In the genomic region with DNA sequence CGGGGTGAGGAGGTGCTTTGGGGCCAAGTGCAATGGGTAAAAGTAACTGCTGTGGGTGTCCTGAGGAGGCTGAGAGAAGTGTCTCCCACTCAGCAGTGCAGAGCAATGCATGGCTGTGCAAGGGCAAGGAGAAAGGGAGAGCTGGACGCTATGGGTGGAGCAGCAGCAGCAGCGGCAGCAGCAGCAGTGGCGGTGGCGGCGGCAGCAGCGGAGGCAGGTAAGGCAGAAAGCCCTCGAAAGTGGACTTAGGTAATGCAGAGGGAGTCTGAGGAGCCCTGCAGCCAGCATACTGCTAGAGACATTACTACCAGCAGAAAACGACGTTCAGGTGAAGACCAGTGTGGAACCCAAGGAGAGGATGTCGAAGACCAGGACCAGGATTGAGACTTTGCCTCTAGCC, we compare ENCODE assay signal across 22 cellular contexts.
"Had no signal": no experiment of that assay in that cellular context is flagged by ENCODE, and none has a peak within 500 bp of the region (broad histone marks: within the 10 kb centered on the region; RNA-seq: fewer than 3 reads in every experiment).

No MANE protein-coding gene starts in this region.

- H3K27ac ChIP-seq: colonic mucosa, esophagus muscularis mucosa, foreskin keratinocyte, gastroesophageal sphincter, heart left ventricle, hepatocyte, left lung, lower lobe of right lung had no signal

- H3K27me3 Mint-ChIP-seq: dendritic cell treated with granulocyte-macrophage colony-stimulating factor and Interleukin-4, amounts not matched to agents 40 ng/mL and 50 ng/mL, for 4 days; effector memory CD8-positive, alpha-beta T cell had no signal

- H3K36me3 ChIP-seq: colonic mucosa had no signal

- ATAC-seq: effector memory CD8-positive, alpha-beta T cell; foreskin keratinocyte; gastroesophageal sphincter; heart left ventricle; left cardiac atrium; left lung; left ventricle myocardium superior; lower lobe of right lung; mucosa of descending colon had no signal

- H3K4me3 ChIP-seq: colonic mucosa, esophagus muscularis mucosa, gastroesophageal sphincter, heart left ventricle, hepatocyte, left lung, lower lobe of right lung, mucosa of descending colon had no signal

- DNase-seq: colonic mucosa; cortex of kidney; effector CD8-positive, alpha-beta T cell; effector memory CD8-positive, alpha-beta T cell; foreskin keratinocyte; heart left ventricle; hypothalamus; immature natural killer cell; islet precursor cell; kidney; kidney glomerular epithelial cell; left cardiac atrium; left lung; left ventricle myocardium superior; lower lobe of right lung; mesenchymal stem cell; mucosa of descending colon had no signal

- H3K4me1 ChIP-seq: colonic mucosa, gastroesophageal sphincter, left lung, lower lobe of right lung had no signal

- H3K9me3 ChIP-seq: colonic mucosa, esophagus muscularis mucosa, gastroesophageal sphincter, heart left ventricle, left lung, lower lobe of right lung, mucosa of descending colon had no signal

- H3K9me3 Mint-ChIP-seq: dendritic cell treated with granulocyte-macrophage colony-stimulating factor and Interleukin-4, amounts not matched to agents 40 ng/mL and 50 ng/mL, for 4 days; effector memory CD8-positive, alpha-beta T cell; immature natural killer cell had no signal

- H3K4me3 Mint-ChIP-seq: dendritic cell treated with granulocyte-macrophage colony-stimulating factor and Interleukin-4, amounts not matched to agents 40 ng/mL and 50 ng/mL, for 4 days; effector memory CD8-positive, alpha-beta T cell; immature natural killer cell; mesothelial cell of epicardium had no signal

- H3K27ac Mint-ChIP-seq: dendritic cell treated with granulocyte-macrophage colony-stimulating factor and Interleukin-4, amounts not matched to agents 40 ng/mL and 50 ng/mL, for 4 days; effector memory CD8-positive, alpha-beta T cell; immature natural killer cell; mesothelial cell of epicardium had no signal

- H3K27me3 ChIP-seq: esophagus muscularis mucosa, foreskin keratinocyte, gastroesophageal sphincter, hepatocyte, left lung had no signal

- H3K4me1 Mint-ChIP-seq: immature natural killer cell, mesothelial cell of epicardium had no signal
